Comparison of ENCODE assay signal across 10 cellular contexts in the genomic region with DNA sequence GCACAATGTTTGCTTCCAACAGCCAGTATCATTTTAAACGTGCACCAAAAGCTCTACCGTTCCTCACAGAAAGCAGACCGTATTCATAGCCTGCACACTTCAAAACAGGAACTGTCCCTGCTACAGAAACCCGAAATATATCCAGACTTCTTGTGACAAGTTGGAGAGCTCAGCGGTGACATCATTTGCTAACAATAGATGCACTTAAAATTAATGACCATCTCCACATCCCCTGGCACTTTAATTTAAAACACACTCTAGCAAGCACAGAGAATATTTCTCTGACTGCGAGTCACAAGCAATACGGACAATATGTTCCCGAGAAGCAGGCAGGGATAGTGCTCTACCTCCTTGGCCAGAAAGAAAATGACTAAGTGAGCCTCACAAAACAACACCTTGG. TPM values are rescaled to one million over a fixed set of nuclear protein-coding genes. Genes with fewer than 3 reads are reported as not detected.
DNase-seq lines count a peak whose midpoint lies in the region; ATAC-seq and TF ChIP-seq lines count a peak whose summit lies in the region.
"Had no signal": no experiment of that assay in that cellular context is flagged by ENCODE, and none has a peak within 500 bp of the region (broad histone marks: within the 10 kb centered on the region; RNA-seq: fewer than 3 reads in every experiment).

No MANE protein-coding gene starts in this region.

- H3K4me3 ChIP-seq in cardiac fibroblast (replicated peaks in 1 of 2; ENCODE audit: low read depth in 2 of 2, low read length in 2 of 2) (no peak overlapping the region), prostate gland (no peak overlapping the region)
- H3K4me3 ChIP-seq: SJSA1 had no signal

- intact Hi-C loops in prostate gland (cut with DNase I): loop anchor here (5.0 kb wide), 1 partner anchor 33 kb away; no protein-coding TSS in a partner anchor

- no peaks in the 10 kb centered on the region for H3K9me3 ChIP-seq in prostate gland
- H3K9me3 ChIP-seq: SJSA1 had no signal

- H3K36me3 ChIP-seq in prostate gland: no peaks in the 10 kb centered on the region
- H3K36me3 ChIP-seq: SJSA1 had no signal

- 2% methylated on average over 8 of the region's 8 CpGs for WGBS in prostate gland

- no peak for ATAC-seq in activated CD4-positive, CD25-positive, alpha-beta regulatory T cell treated with anti-CD3 and anti-CD28 coated beads, Interleukin-2, amount 50 U/mL, for 24 hours

- H3K4me1 ChIP-seq in prostate gland (replicated peaks): no peaks in the 10 kb centered on the region

- DNase-seq in NCI-H2029 (lab: John Stamatoyannopoulos, UW): peak; percentile 7
- DNase-seq in NCI-H2029 treated with DMSO at 0.1 percent for 48 hours (lab: John Stamatoyannopoulos, UW): no peak
- DNase-seq in NCI-H2227 treated with DMSO at 0.1 percent for 48 hours (lab: John Stamatoyannopoulos, UW): peak; percentile 69
- DNase-seq in cardiac fibroblast (ENCODE audit: low read depth in 2 of 2): peak; percentile 19 to 23
- DNase-seq in prostate gland (ENCODE audit: low spot score): no peak
- DNase-seq in cortex of kidney (lab: John Stamatoyannopoulos, UW): no peak
- no peak for DNase-seq in effector CD8-positive, alpha-beta T cell (lab: John Stamatoyannopoulos, UW)

- peak overlapping the region; percentile 38 to 39 for H3K27ac ChIP-seq in prostate gland
- H3K27ac ChIP-seq: C4-2B, SJSA1 had no signal

- no peaks in the 10 kb centered on the region for H3K27me3 ChIP-seq in prostate gland (replicated peaks; ENCODE audit: insufficient read depth)
- H3K27me3 ChIP-seq: SJSA1 had no signal

- TF ChIP-seq CTCF in cardiac fibroblast (IDR thresholded peaks at IDR 0.05; ENCODE audit: low read depth, low read length) (no peak), prostate gland (IDR thresholded peaks at IDR 0.05) (no peak)

- no peak for TF ChIP-seq POLR2A in prostate gland (IDR thresholded peaks at IDR 0.05)

RNA-seq across cellular contexts. Expression of gene NYX, which starts 2.5 kb away (rescaled TPM):
- not detected for total RNA-seq in prostate gland
- total RNA-seq: SJSA1 had no signal

Comparison
In these comparisons a context has a peak if more than half of its experiments do, and no peak if none do; other contexts are left out.
1. DNase-seq: peak in NCI-H2029 (single experiment), NCI-H2227 treated with DMSO at 0.1 percent for 48 hours (single experiment) and cardiac fibroblast (2 of 2); none in NCI-H2029 treated with DMSO at 0.1 percent for 48 hours (single experiment), prostate gland (single experiment), cortex of kidney (single experiment) and effector CD8-positive, alpha-beta T cell (single experiment).